12 cellular contexts compared by ENCODE assay signal in the genomic region with DNA sequence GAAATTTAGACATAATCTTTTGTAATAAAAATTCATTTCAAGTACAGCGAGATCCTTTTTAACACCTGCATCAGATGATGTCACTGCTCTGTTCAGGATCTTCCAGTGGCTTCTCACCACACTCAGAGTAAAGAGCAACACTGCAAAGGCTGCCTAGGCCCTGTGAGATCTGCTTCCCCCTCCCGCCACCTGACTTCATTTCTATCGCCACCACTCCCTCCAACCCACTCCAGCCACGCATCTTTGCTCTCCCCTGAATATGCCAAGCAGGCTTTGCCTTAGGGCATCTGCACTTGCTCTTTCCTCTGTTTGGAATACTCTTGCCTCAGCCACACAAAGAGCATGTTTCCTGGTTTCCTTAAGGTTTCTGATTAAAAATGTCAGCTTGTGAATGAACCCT. TPM values are rescaled to one million over a fixed set of nuclear protein-coding genes. Genes with fewer than 3 reads are reported as not detected.
DNase-seq lines count a peak whose midpoint lies in the region; ATAC-seq and TF ChIP-seq lines count a peak whose summit lies in the region.
"Had no signal": no experiment of that assay in that cellular context is flagged by ENCODE, and none has a peak within 500 bp of the region (broad histone marks: within the 10 kb centered on the region; RNA-seq: fewer than 3 reads in every experiment).

No MANE protein-coding gene starts in this region.

- H3K4me3 Mint-ChIP-seq in CD4-positive, alpha-beta memory T cell = peak overlapping the region in 6 of 8 donors; percentile 6 to 32 (median 13)
- peak overlapping the region in 1 of 3 experiments; percentile 17 for H3K4me3 Mint-ChIP-seq in nephron
- H3K4me3 Mint-ChIP-seq in stimulated activated memory B cell treated with anti-CD40 and anti-IgM and Interleukin-4, amounts not matched to agents 10 μg/mL and 1 μg/mL and 100 μg/mL, for 72 hours = no peak overlapping the region

- H3K27me3 Mint-ChIP-seq in CD4-positive, alpha-beta memory T cell = no peaks in the 10 kb centered on the region
- no peaks in the 10 kb centered on the region for H3K27me3 Mint-ChIP-seq in nephron (ENCODE audit: low read depth)
- no peaks in the 10 kb centered on the region for H3K27me3 Mint-ChIP-seq in stimulated activated memory B cell treated with anti-CD40 and anti-IgM and Interleukin-4, amounts not matched to agents 10 μg/mL and 1 μg/mL and 100 μg/mL, for 72 hours

- H3K4me1 ChIP-seq in CD4-positive, alpha-beta memory T cell (ENCODE audit: insufficient read depth, low read length) = peaks cover 27% of the 10 kb centered on the region

- CTCF ChIA-PET in CD4-positive, alpha-beta memory T cell (lab: Charles Lee; ENCODE audit: partially characterized antibody) = no interaction called here

- peaks cover 0 to 2% (median 0%) of the 10 kb centered on the region in 8 donors for H3K9me3 Mint-ChIP-seq in CD4-positive, alpha-beta memory T cell
- no peaks in the 10 kb centered on the region for H3K9me3 Mint-ChIP-seq in nephron
- H3K9me3 Mint-ChIP-seq in stimulated activated memory B cell treated with anti-CD40 and anti-IgM and Interleukin-4, amounts not matched to agents 10 μg/mL and 1 μg/mL and 100 μg/mL, for 72 hours = peaks cover 3% of the 10 kb centered on the region

- H3K36me3 Mint-ChIP-seq in CD4-positive, alpha-beta memory T cell = peaks cover 26 to 28% of the 10 kb centered on the region in 2 donors
- H3K36me3 Mint-ChIP-seq in nephron (ENCODE audit: low read depth) = peaks cover 24% of the 10 kb centered on the region
- peaks cover 36% of the 10 kb centered on the region for H3K36me3 Mint-ChIP-seq in stimulated activated memory B cell treated with anti-CD40 and anti-IgM and Interleukin-4, amounts not matched to agents 10 μg/mL and 1 μg/mL and 100 μg/mL, for 72 hours

- H3K4me1 Mint-ChIP-seq in CD4-positive, alpha-beta memory T cell = peaks cover 42 to 64% (median 55%) of the 10 kb centered on the region in 4 donors
- peaks cover 32% of the 10 kb centered on the region for H3K4me1 Mint-ChIP-seq in nephron
- H3K4me1 Mint-ChIP-seq in stimulated activated memory B cell treated with anti-CD40 and anti-IgM and Interleukin-4, amounts not matched to agents 10 μg/mL and 1 μg/mL and 100 μg/mL, for 72 hours = peaks cover 39% of the 10 kb centered on the region

- no peak overlapping the region for H3K27ac ChIP-seq in CD4-positive, alpha-beta memory T cell (ENCODE audit: low read depth, low read length)

- intact Hi-C loops in CD4-positive, alpha-beta memory T cell (cut with micrococcal nuclease) = no loop called here

- ATAC-seq in GM21737 (IDR thresholded peaks at IDR 0.05; ENCODE audit: unreplicated experiment) = no peak
- no peak for ATAC-seq in stimulated activated memory B cell treated with anti-CD40 and anti-IgM and Interleukin-4, amounts not matched to agents 10 μg/mL and 1 μg/mL and 100 μg/mL, for 72 hours
- ATAC-seq in GM21723 (IDR thresholded peaks at IDR 0.05; ENCODE audit: unreplicated experiment) = no peak

- no peaks in the 10 kb centered on the region for H3K9me3 ChIP-seq in CD4-positive, alpha-beta memory T cell (ENCODE audit: control insufficient read depth in 1 of 2, low read length in 2 of 2)

- no peak for DNase-seq in CD4-positive, alpha-beta memory T cell
- DNase-seq in NAMALWA (ENCODE audit: low spot score) (peak; percentile 37), dermis blood vessel endothelial cell (peak; percentile 36), iPS-NIHi11 (ENCODE audit: low spot score) (no peak)
- DNase-seq: activated CD4-positive, alpha-beta T cell treated with anti-CD3 and anti-CD28 coated beads for 48 hours; C1 segment of cervical spinal cord; NCI-H146; Right ventricle myocardium superior had no signal

- H3K27ac Mint-ChIP-seq in CD4-positive, alpha-beta memory T cell = no peak overlapping the region
- H3K27ac Mint-ChIP-seq in nephron = peak overlapping the region; percentile 32 to 75 (median 67)
- no peak overlapping the region for H3K27ac Mint-ChIP-seq in stimulated activated memory B cell treated with anti-CD40 and anti-IgM and Interleukin-4, amounts not matched to agents 10 μg/mL and 1 μg/mL and 100 μg/mL, for 72 hours

- POLR2A ChIA-PET in CD4-positive, alpha-beta memory T cell (lab: Charles Lee; ENCODE audit: partially characterized antibody) = no interaction called here

- no peaks in the 10 kb centered on the region for H3K36me3 ChIP-seq in CD4-positive, alpha-beta memory T cell (ENCODE audit: insufficient read depth, low read length)

- H3K4me3 ChIP-seq in CD4-positive, alpha-beta memory T cell (ENCODE audit: low read length in 2 of 2) = no peak overlapping the region

- H3K27me3 ChIP-seq in CD4-positive, alpha-beta memory T cell (ENCODE audit: insufficient read depth, low read length) = no peaks in the 10 kb centered on the region

- no peak for TF ChIP-seq CTCF in nephron (IDR thresholded peaks at IDR 0.05; ENCODE audit: unreplicated experiment in 3 of 3)

RNA-seq across cellular contexts. Expression of a gene that starts 58.3 kb away (rescaled TPM):
- total RNA-seq in CD4-positive, alpha-beta memory T cell = 10 to 100 TPM; 33.0 to 36.2 TPM
- 10 to 100 TPM; 20.1 to 23.7 TPM for polyA plus RNA-seq in CD4-positive, alpha-beta memory T cell
- 78.3 and 90.6 TPM in 2 replicates for total RNA-seq in dermis blood vessel endothelial cell

Comparison
In these comparisons a context has a peak if more than half of its experiments do, and no peak if none do; other contexts are left out.
1. DNase-seq: peak in NAMALWA (single experiment) and dermis blood vessel endothelial cell (single experiment); none in CD4-positive, alpha-beta memory T cell (0 of 5) and iPS-NIHi11 (single experiment).
2. H3K27ac Mint-ChIP-seq: peak in nephron (3 of 3); none in CD4-positive, alpha-beta memory T cell (0 of 7) and stimulated activated memory B cell treated with anti-CD40 and anti-IgM and Interleukin-4, amounts not matched to agents 10 μg/mL and 1 μg/mL and 100 μg/mL, for 72 hours (single experiment).